15 cellular contexts compared by ENCODE assay signal in the genomic region with DNA sequence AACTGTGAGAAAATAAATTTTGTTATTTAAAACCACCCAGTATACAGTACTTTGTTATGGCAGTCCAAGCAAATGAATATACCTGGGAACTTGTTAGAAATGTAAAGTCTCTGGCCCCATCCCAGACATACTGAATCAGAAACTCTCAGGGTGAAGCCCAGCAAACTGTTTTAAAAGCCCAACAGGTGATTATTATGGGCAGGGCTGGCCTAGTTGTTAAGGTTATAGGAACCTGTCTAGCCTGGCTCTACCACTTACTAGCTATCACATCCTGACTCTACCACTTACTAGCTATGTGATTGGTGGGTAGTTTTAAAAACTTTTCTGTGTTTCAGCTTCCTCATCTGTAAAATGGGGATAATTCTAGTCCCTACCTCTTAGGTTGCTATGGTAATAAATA. TPM values are rescaled to one million over a fixed set of nuclear protein-coding genes. Genes with fewer than 3 reads are reported as not detected.
DNase-seq lines count a peak whose midpoint lies in the region; ATAC-seq and TF ChIP-seq lines count a peak whose summit lies in the region.
"Had no signal": no experiment of that assay in that cellular context is flagged by ENCODE, and none has a peak within 500 bp of the region (broad histone marks: within the 10 kb centered on the region; RNA-seq: fewer than 3 reads in every experiment).

No MANE protein-coding gene starts in this region.

- H3K4me3 ChIP-seq in LNCaP clone FGC (ENCODE audit: low read depth, low read length) = no peak overlapping the region
- H3K4me3 ChIP-seq in mucosa of descending colon = no peak overlapping the region
- H3K4me3 ChIP-seq: HAP-1 had no signal

- no peaks in the 10 kb centered on the region for H3K9me3 ChIP-seq in mucosa of descending colon
- H3K9me3 ChIP-seq: HAP-1 had no signal

- DNase-seq in LNCaP clone FGC (ENCODE audit: low read depth) (peak; percentile 45), mucosa of descending colon (no peak)
- DNase-seq in activated CD8-positive, alpha-beta memory T cell treated with anti-CD3 and anti-CD28 coated beads for 24 hours = no peak
- DNase-seq in stimulated activated CD4-positive, alpha-beta T cell treated with anti-CD3 and anti-CD28 coated beads, Interleukin-2, amount 100 ng/mL, for 24 hours = no peak
- DNase-seq: C1 segment of cervical spinal cord; Calu3; CD4-positive, alpha-beta memory T cell; COR-L47; DMS53; DMS79 treated with DMSO at 0.1 percent for 48 hours; GF-D8; GOT3 had no signal

- intact Hi-C loops in mucosa of descending colon (cut with DNase I, micrococcal nuclease) = no loop called here

- no peak for TF ChIP-seq CTCF in LNCaP clone FGC (IDR thresholded peaks at IDR 0.05; ENCODE audit: control insufficient read depth, extremely low read depth, insufficient read depth)
- TF ChIP-seq CTCF in mucosa of descending colon (IDR thresholded peaks at IDR 0.05) = no peak

- no peaks in the 10 kb centered on the region for H3K36me3 ChIP-seq in mucosa of descending colon (ENCODE audit: low read depth)
- H3K36me3 ChIP-seq: HAP-1 had no signal

- no peaks in the 10 kb centered on the region for H3K4me1 ChIP-seq in mucosa of descending colon (ENCODE audit: low read depth)
- H3K4me1 ChIP-seq: HAP-1 had no signal

- peak; percentile 90 for ATAC-seq in esophagus mucosa
- peak; percentile 26 for ATAC-seq in mucosa of descending colon
- ATAC-seq in GM21619 (IDR thresholded peaks at IDR 0.05; ENCODE audit: unreplicated experiment) = no peak

RNA-seq across cellular contexts. Expression of a gene that starts 8.0 kb away (rescaled TPM):
- total RNA-seq in esophagus mucosa (58.3 TPM), mucosa of descending colon (10 to 100 TPM; 29.6 to 71.1 (median 40.3) TPM)
